ENCODE assay signal across 23 cellular contexts in the genomic region with DNA sequence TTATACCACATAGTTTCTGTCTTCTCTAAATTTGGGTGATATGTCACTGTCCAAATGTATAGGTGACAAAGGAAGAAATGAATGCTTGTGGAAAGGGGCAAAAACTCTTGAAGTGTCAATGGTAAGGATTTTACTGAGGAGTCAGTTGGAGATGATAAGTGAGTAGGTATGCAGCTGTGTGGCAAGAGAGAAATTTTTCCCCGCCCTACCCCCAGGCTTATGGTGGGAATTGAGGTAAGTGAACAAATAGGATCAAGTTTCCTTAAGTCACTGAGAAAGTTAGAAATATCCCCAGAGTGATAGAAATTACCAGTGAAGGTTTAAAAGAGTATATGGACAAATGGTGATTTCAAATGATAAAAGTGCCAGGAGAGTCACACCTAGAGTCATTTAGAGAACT. TPM values are rescaled to one million over a fixed set of nuclear protein-coding genes. Genes with fewer than 3 reads are reported as not detected.
DNase-seq lines count a peak whose midpoint lies in the region; ATAC-seq and TF ChIP-seq lines count a peak whose summit lies in the region.
"Had no signal": no experiment of that assay in that cellular context is flagged by ENCODE, and none has a peak within 500 bp of the region (broad histone marks: within the 10 kb centered on the region; RNA-seq: fewer than 3 reads in every experiment).

No MANE protein-coding gene starts in this region.

- no peak overlapping the region for H3K4me3 ChIP-seq in smooth muscle cell
- H3K4me3 ChIP-seq: BLaER1, K562 had no signal

- H3K27ac Mint-ChIP-seq in activated naive CD4-positive, alpha-beta T cell treated with anti-CD3 and anti-CD28 coated beads for 36 hours: no peak overlapping the region
- H3K27ac Mint-ChIP-seq: CD4-positive, alpha-beta T cell had no signal

- H3K9ac ChIP-seq in smooth muscle cell (ENCODE audit: low read depth): no peak overlapping the region
- H3K9ac ChIP-seq: BLaER1 had no signal

- DNase-seq in M059J (ENCODE audit: low read depth) (peak; percentile 54), amniotic epithelial cell (ENCODE audit: low read depth) (peak; percentile 47), iris pigment epithelial cell (ENCODE audit: low read depth) (peak; percentile 60), smooth muscle cell (lab: John Stamatoyannopoulos, UW; ENCODE audit: unreplicated experiment) (no peak), GM19240 (ENCODE audit: insufficient read length, low spot score) (no peak)
- no peak for DNase-seq in activated naive CD4-positive, alpha-beta T cell treated with anti-CD3 and anti-CD28 coated beads for 36 hours
- DNase-seq: ACHN; Caco-2; CD4-positive, alpha-beta T cell; DMS 273 treated with DMSO at 0.1 percent for 48 hours; DMS79 treated with DMSO at 0.1 percent for 48 hours; NCI-H1092; NCI-H1436 treated with DMSO at 0.1 percent for 48 hours; NCI-H2029; NCI-H2227 treated with DMSO at 0.1 percent for 48 hours; NCI-H524; NCI-H774; NK-92 treated with Interleukin-12 subunit alpha and Interleukin-12 subunit beta, amount 100 ng/mL, for 24 hours had no signal

- 91% methylated on average over 1 of the region's 1 CpG for WGBS in smooth muscle cell (ENCODE audit: low lambda C conversion rate)

- H3K4me1 Mint-ChIP-seq in activated naive CD4-positive, alpha-beta T cell treated with anti-CD3 and anti-CD28 coated beads for 36 hours (ENCODE audit: low read depth): peaks cover 6% of the 10 kb centered on the region

- H3K9me3 Mint-ChIP-seq in activated naive CD4-positive, alpha-beta T cell treated with anti-CD3 and anti-CD28 coated beads for 36 hours: no peaks in the 10 kb centered on the region
- H3K9me3 Mint-ChIP-seq: CD4-positive, alpha-beta T cell had no signal

- H3K79me2 ChIP-seq in smooth muscle cell (ENCODE audit: low read depth): peaks cover 81% of the 10 kb centered on the region

- no peaks in the 10 kb centered on the region for H3K36me3 Mint-ChIP-seq in activated naive CD4-positive, alpha-beta T cell treated with anti-CD3 and anti-CD28 coated beads for 36 hours (ENCODE audit: low read depth)

- H3K4me2 ChIP-seq in smooth muscle cell: peak overlapping the region; percentile 34
- H3K4me2 ChIP-seq: BLaER1 had no signal

- peaks cover 7% of the 10 kb centered on the region for H3K27me3 Mint-ChIP-seq in activated naive CD4-positive, alpha-beta T cell treated with anti-CD3 and anti-CD28 coated beads for 36 hours (ENCODE audit: low read depth)
- H3K27me3 Mint-ChIP-seq: CD4-positive, alpha-beta T cell had no signal

- H3K36me3 ChIP-seq in smooth muscle cell (ENCODE audit: low read depth): no peaks in the 10 kb centered on the region
- H3K36me3 ChIP-seq: BLaER1 had no signal

- no peak overlapping the region for H3K4me3 Mint-ChIP-seq in activated naive CD4-positive, alpha-beta T cell treated with anti-CD3 and anti-CD28 coated beads for 36 hours
- H3K4me3 Mint-ChIP-seq: CD4-positive, alpha-beta T cell had no signal

- no peak overlapping the region for H2AFZ ChIP-seq in smooth muscle cell (ENCODE audit: low read depth)

- intact Hi-C loops in activated naive CD4-positive, alpha-beta T cell treated with anti-CD3 and anti-CD28 coated beads for 36 hours (cut with micrococcal nuclease): no loop called here

- H3K4me1 ChIP-seq in smooth muscle cell (ENCODE audit: low read depth): peaks cover 21% of the 10 kb centered on the region
- H3K4me1 ChIP-seq: BLaER1, Caco-2 had no signal

- CTCF ChIA-PET in activated naive CD4-positive, alpha-beta T cell treated with anti-CD3 and anti-CD28 coated beads for 36 hours (lab: Charles Lee): no interaction called here

- peak overlapping the region; percentile 37 for H3K27ac ChIP-seq in smooth muscle cell (ENCODE audit: low read depth)
- H3K27ac ChIP-seq: BLaER1 had no signal

- H4K20me1 ChIP-seq in smooth muscle cell (ENCODE audit: low read depth): peaks cover 70% of the 10 kb centered on the region
- H4K20me1 ChIP-seq: BLaER1 had no signal

- H3F3A ChIP-seq in smooth muscle cell (ENCODE audit: low read depth): peaks cover 19% of the 10 kb centered on the region

- TF ChIP-seq CTCF in smooth muscle cell (IDR thresholded peaks at IDR 0.05; ENCODE audit: borderline replicate concordance, insufficient read depth, poor library complexity, severe bottlenecking): no peak

- H3K27me3 ChIP-seq in smooth muscle cell (ENCODE audit: low read depth): no peaks in the 10 kb centered on the region
- H3K27me3 ChIP-seq: BLaER1 had no signal

- ATAC-seq in GM18519 (IDR thresholded peaks at IDR 0.05; ENCODE audit: low FRiP score, unreplicated experiment): no peak
- ATAC-seq in GM21737 (IDR thresholded peaks at IDR 0.05; ENCODE audit: unreplicated experiment): no peak
- ATAC-seq: K562, SK-N-SH treated with all-trans-retinoic acid at 6 μM for 48 hours had no signal

- H3K9me3 ChIP-seq in smooth muscle cell (replicated peaks; ENCODE audit: low read depth): no peaks in the 10 kb centered on the region
- H3K9me3 ChIP-seq: BLaER1, Caco-2 had no signal

RNA-seq across cellular contexts. Expression of a gene that starts 11.8 kb away (rescaled TPM):
- total RNA-seq in M059J (2014; rRNA removed; shearing (Covaris generic)): 15.4 and 24.5 TPM in 2 replicates
- total RNA-seq in smooth muscle cell: 76.2 and 93.1 TPM in 2 replicates
- 35.0 and 38.6 TPM in 2 replicates for polyA plus RNA-seq in smooth muscle cell
- total RNA-seq in activated naive CD4-positive, alpha-beta T cell treated with anti-CD3 and anti-CD28 coated beads for 36 hours: 1 to 10 TPM; 2.1 to 3.2 TPM

Comparison
In these comparisons a context has a peak if more than half of its experiments do, and no peak if none do; other contexts are left out.
1. DNase-seq: peak in M059J (single experiment), amniotic epithelial cell (single experiment) and iris pigment epithelial cell (single experiment); none in smooth muscle cell (single experiment), activated naive CD4-positive, alpha-beta T cell treated with anti-CD3 and anti-CD28 coated beads for 36 hours (single experiment) and GM19240 (single experiment).